Comparison of ENCODE assay signal across 20 cellular contexts in genomic region chr4:4864443-4864939, GRCh38. TPM values are rescaled to one million over a fixed set of nuclear protein-coding genes. Genes with fewer than 3 reads are reported as not detected.
DNase-seq lines count a peak whose midpoint lies in the region; ATAC-seq and TF ChIP-seq lines count a peak whose summit lies in the region.
"Had no signal": no experiment of that assay in that cellular context is flagged by ENCODE, and none has a peak within 500 bp of the region (broad histone marks: within the 10 kb centered on the region; RNA-seq: fewer than 3 reads in every experiment).

No MANE protein-coding gene starts in this region.

- intact Hi-C loops in natural killer cell (cut with micrococcal nuclease) = no loop called here

- peak overlapping the region; percentile 37 for H3K4me3 Mint-ChIP-seq in natural killer cell
- no peak overlapping the region for H3K4me3 Mint-ChIP-seq in natural killer cell treated with Interleukin-12 subunit alpha and Interleukin-12 subunit beta and Interleukin-15 and Interleukin-18, amount 100 ng/mL, for 72 hours
- peak overlapping the region in 4 of 5 experiments; percentile 49 to 71 (median 61) for H3K4me3 Mint-ChIP-seq in brain
- peak overlapping the region in 2 of 3 experiments; percentile 27 to 59 for H3K4me3 Mint-ChIP-seq in nephron
- H3K4me3 Mint-ChIP-seq: stimulated activated memory B cell treated with anti-CD40 and anti-IgM and Interleukin-4, amounts not matched to agents 10 μg/mL and 1 μg/mL and 100 μg/mL, for 72 hours had no signal

- H3K27me3 Mint-ChIP-seq in natural killer cell (ENCODE audit: low read depth in 2 of 2) (peaks cover 64 to 66% of the 10 kb centered on the region in 2 donors), brain (no peaks in the 10 kb centered on the region), nephron (ENCODE audit: low read depth) (peaks cover 70% of the 10 kb centered on the region)
- H3K27me3 Mint-ChIP-seq in natural killer cell treated with Interleukin-12 subunit alpha and Interleukin-12 subunit beta and Interleukin-15 and Interleukin-18, amount 100 ng/mL, for 72 hours = peaks cover 45 to 62% of the 10 kb centered on the region in 2 donors

- no peak for ATAC-seq in natural killer cell
- ATAC-seq in natural killer cell treated with Interleukin-12 subunit alpha and Interleukin-12 subunit beta and Interleukin-15 and Interleukin-18, amount 100 ng/mL, for 72 hours = no peak
- ATAC-seq in GM21360 (IDR thresholded peaks at IDR 0.05; ENCODE audit: unreplicated experiment) = no peak
- no peak for ATAC-seq in HG02642 (IDR thresholded peaks at IDR 0.05; ENCODE audit: poor library complexity, unreplicated experiment)
- ATAC-seq in GM19395 (IDR thresholded peaks at IDR 0.05; ENCODE audit: unreplicated experiment) = no peak
- ATAC-seq: activated naive CD4-positive, alpha-beta T cell treated with anti-CD3 and anti-CD28 coated beads, Interleukin-2, amount 50 U/mL, for 72 hours; gastrocnemius medialis; psoas muscle; stimulated activated memory B cell treated with anti-CD40 and anti-IgM and Interleukin-4, amounts not matched to agents 10 μg/mL and 1 μg/mL and 100 μg/mL, for 72 hours had no signal

- H3K27ac Mint-ChIP-seq in natural killer cell = peak overlapping the region in 1 of 2 donors; percentile 34
- H3K27ac Mint-ChIP-seq in natural killer cell treated with Interleukin-12 subunit alpha and Interleukin-12 subunit beta and Interleukin-15 and Interleukin-18, amount 100 ng/mL, for 72 hours = no peak overlapping the region
- peak overlapping the region in 1 of 5 experiments; percentile 85 for H3K27ac Mint-ChIP-seq in brain
- H3K27ac Mint-ChIP-seq in nephron = no peak overlapping the region
- H3K27ac Mint-ChIP-seq: stimulated activated memory B cell treated with anti-CD40 and anti-IgM and Interleukin-4, amounts not matched to agents 10 μg/mL and 1 μg/mL and 100 μg/mL, for 72 hours had no signal

- DNase-seq in natural killer cell (no peak), islet precursor cell (no peak)
- no peak for DNase-seq in natural killer cell treated with Interleukin-12 subunit alpha and Interleukin-12 subunit beta and Interleukin-15 and Interleukin-18, amount 100 ng/mL, for 72 hours (ENCODE audit: low spot score)
- DNase-seq: activated CD4-positive, alpha-beta T cell treated with anti-CD3 and anti-CD28 coated beads for 4 hours; C1 segment of cervical spinal cord; effector memory CD4-positive, alpha-beta T cell; gastrocnemius medialis; GF-D8; KBM-7; MM.1S; NCI-H1436 treated with DMSO at 0.1 percent for 48 hours; SHP77 had no signal

- no peaks in the 10 kb centered on the region for H3K36me3 Mint-ChIP-seq in natural killer cell
- no peaks in the 10 kb centered on the region for H3K36me3 Mint-ChIP-seq in natural killer cell treated with Interleukin-12 subunit alpha and Interleukin-12 subunit beta and Interleukin-15 and Interleukin-18, amount 100 ng/mL, for 72 hours
- H3K36me3 Mint-ChIP-seq in brain = peaks cover 20% of the 10 kb centered on the region
- no peaks in the 10 kb centered on the region for H3K36me3 Mint-ChIP-seq in nephron (ENCODE audit: low read depth)
- H3K36me3 Mint-ChIP-seq: stimulated activated memory B cell treated with anti-CD40 and anti-IgM and Interleukin-4, amounts not matched to agents 10 μg/mL and 1 μg/mL and 100 μg/mL, for 72 hours had no signal

- H3K4me1 Mint-ChIP-seq in natural killer cell (peaks cover 30 to 36% of the 10 kb centered on the region in 2 donors), brain (peaks cover 45% of the 10 kb centered on the region), nephron (peaks cover 34% of the 10 kb centered on the region)
- peaks cover 30% of the 10 kb centered on the region in 2 donors for H3K4me1 Mint-ChIP-seq in natural killer cell treated with Interleukin-12 subunit alpha and Interleukin-12 subunit beta and Interleukin-15 and Interleukin-18, amount 100 ng/mL, for 72 hours (ENCODE audit: low read depth in 2 of 2)

- H3K9me3 Mint-ChIP-seq in natural killer cell = no peaks in the 10 kb centered on the region
- H3K9me3 Mint-ChIP-seq in natural killer cell treated with Interleukin-12 subunit alpha and Interleukin-12 subunit beta and Interleukin-15 and Interleukin-18, amount 100 ng/mL, for 72 hours = no peaks in the 10 kb centered on the region
- peaks cover 6 to 11% (median 9%) of the 10 kb centered on the region in 5 experiments for H3K9me3 Mint-ChIP-seq in brain
- no peaks in the 10 kb centered on the region for H3K9me3 Mint-ChIP-seq in nephron
- H3K9me3 Mint-ChIP-seq: activated naive CD4-positive, alpha-beta T cell treated with anti-CD3 and anti-CD28 coated beads, Interleukin-2, amount 50 U/mL, for 72 hours; stimulated activated memory B cell treated with anti-CD40 and anti-IgM and Interleukin-4, amounts not matched to agents 10 μg/mL and 1 μg/mL and 100 μg/mL, for 72 hours had no signal

- no peak for TF ChIP-seq CTCF in natural killer cell (IDR thresholded peaks at IDR 0.05)
- TF ChIP-seq CTCF in brain (conservative IDR thresholded peaks at IDR 0.05) = no peak
- TF ChIP-seq CTCF in nephron (IDR thresholded peaks at IDR 0.05; ENCODE audit: unreplicated experiment in 3 of 3) = no peak

RNA-seq across cellular contexts. Expression of gene MSX1, which starts 5.0 kb away (rescaled TPM):
- not detected for total RNA-seq in natural killer cell
- under 1 TPM in 1 of 2 donors, not detected in 1; 0.24 TPM for total RNA-seq in natural killer cell treated with Interleukin-12 subunit alpha and Interleukin-12 subunit beta and Interleukin-15 and Interleukin-18, amount 100 ng/mL, for 72 hours
- 4.8 TPM for polyA plus RNA-seq in brain (ENCODE audit: insufficient read depth, low read depth, low replicate concordance)
- total RNA-seq: activated naive CD4-positive, alpha-beta T cell treated with anti-CD3 and anti-CD28 coated beads, Interleukin-2, amount 50 U/mL, for 72 hours had no signal
